Comparison of ENCODE assay signal across 8 cellular contexts in the genomic region with DNA sequence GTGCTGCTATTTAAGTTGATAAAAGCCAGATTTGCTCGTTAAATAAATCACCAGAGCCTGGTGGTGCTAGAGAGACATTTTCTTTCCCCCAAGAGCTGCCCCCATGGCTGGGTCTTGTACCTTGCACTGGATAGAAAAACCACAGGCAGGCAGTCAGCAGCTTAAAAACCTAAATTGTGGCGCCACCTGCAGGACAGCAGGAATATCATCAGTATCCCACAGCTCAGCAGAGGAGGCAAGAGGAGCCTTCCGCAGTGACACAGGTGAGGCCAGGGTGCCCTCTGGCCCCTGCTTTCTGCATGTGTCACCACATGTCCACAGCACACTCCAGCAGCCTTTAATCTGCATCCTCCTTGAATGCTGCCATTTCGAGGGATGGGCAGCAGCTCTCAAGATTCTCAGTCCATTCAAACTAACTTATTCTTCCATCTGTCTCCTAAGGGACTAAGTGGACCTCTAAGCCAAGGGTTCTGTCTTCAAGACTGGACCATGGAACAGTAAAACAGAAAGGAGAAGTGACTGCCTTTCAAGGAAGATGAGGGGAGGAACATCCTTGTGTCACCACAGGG. TPM values are rescaled to one million over a fixed set of nuclear protein-coding genes. Genes with fewer than 3 reads are reported as not detected.
DNase-seq lines count a peak whose midpoint lies in the region; ATAC-seq and TF ChIP-seq lines count a peak whose summit lies in the region.

No MANE protein-coding gene starts in this region.

- DNase-seq in GM10266 (ENCODE audit: extremely low spot score) (peak; percentile 77), NCI-H2227 treated with DMSO at 0.1 percent for 48 hours (lab: John Stamatoyannopoulos, UW) (peak; percentile 82), choroid plexus epithelial cell (ENCODE audit: low read depth) (peak; percentile 88), right lobe of liver (peak; percentile 66 to 77 (median 70)), epidermal melanocyte (ENCODE audit: insufficient read length, low spot score) (no peak)
- DNase-seq in activated CD4-positive, alpha-beta T cell treated with anti-CD3 and anti-CD28 coated beads for 36 hours = peak; percentile 84
- peak; percentile 18 to 57 (median 30) for DNase-seq in stimulated activated CD4-positive, alpha-beta T cell treated with anti-CD3 and anti-CD28 coated beads, TNF-alpha, amount 100 ng/mL, for 24 hours (ENCODE audit: low read depth in 3 of 3)

- peak; percentile 83 for TF ChIP-seq CTCF in GM10266 (IDR thresholded peaks at IDR 0.05; ENCODE audit: control insufficient read depth, insufficient read depth, low read depth, missing control alignments)
- TF ChIP-seq CTCF in choroid plexus epithelial cell (conservative IDR thresholded peaks at IDR 0.05; ENCODE audit: low read depth, low read length) = peak; percentile 84
- peak; percentile 73 to 81 (median 78) for TF ChIP-seq CTCF in right lobe of liver (IDR thresholded peaks at IDR 0.05)

- H3K4me3 ChIP-seq in choroid plexus epithelial cell (ENCODE audit: low read depth, low read length) (no peak overlapping the region), right lobe of liver (no peak overlapping the region)

- peaks cover 26% of the 10 kb centered on the region for H3K27me3 Mint-ChIP-seq in activated CD4-positive, alpha-beta T cell treated with anti-CD3 and anti-CD28 coated beads for 36 hours

- CTCF ChIA-PET in activated CD4-positive, alpha-beta T cell treated with anti-CD3 and anti-CD28 coated beads for 36 hours (lab: Charles Lee) = interaction anchor here (0.5 to 2.2 kb wide), 35 partner anchors 9 to 889 kb away, joined by 3 to 24 read pairs (median 4); no protein-coding TSS in a partner anchor

- no peak overlapping the region for H3K27ac Mint-ChIP-seq in activated CD4-positive, alpha-beta T cell treated with anti-CD3 and anti-CD28 coated beads for 36 hours

- no peaks in the 10 kb centered on the region for H3K9me3 ChIP-seq in right lobe of liver

- intact Hi-C loops in activated CD4-positive, alpha-beta T cell treated with anti-CD3 and anti-CD28 coated beads for 36 hours (cut with DNase I, micrococcal nuclease) = loop anchor here (1.0 kb wide), 4 partner anchors 186 to 892 kb away; no protein-coding TSS in a partner anchor
- intact Hi-C loops in right lobe of liver (cut with DNase I) = loop anchor here in 1 of 2 donors (10.0 kb wide), 1 partner anchor 636 kb away; no protein-coding TSS in a partner anchor

- H3K36me3 Mint-ChIP-seq in activated CD4-positive, alpha-beta T cell treated with anti-CD3 and anti-CD28 coated beads for 36 hours (ENCODE audit: low read depth) = no peaks in the 10 kb centered on the region

- no peak overlapping the region for H3K27ac ChIP-seq in right lobe of liver

- no peaks in the 10 kb centered on the region for H3K36me3 ChIP-seq in right lobe of liver

- no peak for TF ChIP-seq POLR2A in right lobe of liver (IDR thresholded peaks at IDR 0.05)

- H3K4me3 Mint-ChIP-seq in activated CD4-positive, alpha-beta T cell treated with anti-CD3 and anti-CD28 coated beads for 36 hours = no peak overlapping the region

- peaks cover 6% of the 10 kb centered on the region for H3K4me1 Mint-ChIP-seq in activated CD4-positive, alpha-beta T cell treated with anti-CD3 and anti-CD28 coated beads for 36 hours

- no peaks in the 10 kb centered on the region for H3K27me3 ChIP-seq in right lobe of liver

- POLR2A ChIA-PET in activated CD4-positive, alpha-beta T cell treated with anti-CD3 and anti-CD28 coated beads for 36 hours (lab: Charles Lee) = interaction anchor here (0.8 kb wide), 1 partner anchor 262 kb away, joined by 3 read pairs; no protein-coding TSS in a partner anchor

- H3K4me1 ChIP-seq in right lobe of liver = peaks cover 0 to 8% (median 3%) of the 10 kb centered on the region in 4 donors

- no peaks in the 10 kb centered on the region for H3K9me3 Mint-ChIP-seq in activated CD4-positive, alpha-beta T cell treated with anti-CD3 and anti-CD28 coated beads for 36 hours (ENCODE audit: low read depth)

- ATAC-seq in HG02938 (IDR thresholded peaks at IDR 0.05; ENCODE audit: unreplicated experiment) = peak; percentile 51
- peak; percentile 87 for ATAC-seq in activated CD4-positive, alpha-beta T cell treated with anti-CD3 and anti-CD28 coated beads for 36 hours
- peak; percentile 87 to 94 (median 90) for ATAC-seq in right lobe of liver

- WGBS in right lobe of liver (ENCODE audit: insufficient coverage, low coverage, low lambda C conversion rate, missing lambda C conversion rate) = 3% methylated on average over 4 of the region's 4 CpGs

RNA-seq across cellular contexts. Expression of a gene that starts 4.5 kb away (rescaled TPM):
- under 1 TPM; 0.07 to 0.09 TPM for total RNA-seq in activated CD4-positive, alpha-beta T cell treated with anti-CD3 and anti-CD28 coated beads for 36 hours
- under 1 TPM; 0.17 to 0.90 (median 0.30) TPM for total RNA-seq in right lobe of liver
